Comparison of ENCODE assay signal across 26 cellular contexts in the genomic region with DNA sequence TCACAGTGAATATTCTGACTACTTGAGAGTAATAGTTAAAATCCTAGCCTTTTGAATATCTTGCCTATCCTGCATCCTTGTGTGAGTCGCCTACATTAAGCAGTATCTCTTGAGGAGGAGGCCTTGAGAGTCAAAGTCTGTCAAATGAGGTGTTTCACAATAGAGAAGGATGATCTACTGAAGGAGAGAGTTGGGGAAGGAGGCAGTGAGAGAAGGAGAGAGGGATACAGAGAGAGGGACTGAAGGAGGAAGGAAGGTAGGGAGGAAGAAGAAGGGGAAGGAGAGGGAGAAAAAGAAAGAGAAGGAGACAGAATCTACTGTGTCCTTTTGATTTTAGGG.
"Had no signal": no experiment of that assay in that cellular context is flagged by ENCODE, and none has a peak within 500 bp of the region (broad histone marks: within the 10 kb centered on the region; RNA-seq: fewer than 3 reads in every experiment).

No MANE protein-coding gene starts in this region.

- ATAC-seq: activated CD4-positive, alpha-beta T cell treated with anti-CD3 and anti-CD28 coated beads for 36 hours; activated CD8-positive, alpha-beta memory T cell treated with anti-CD3 and anti-CD28 coated beads, Interleukin-2, amount 10 ng/mL, durations not matched to agents 7 days and 5 days; activated CD8-positive, alpha-beta T cell treated with anti-CD3 and anti-CD28 coated beads, Interleukin-2, amount 10 ng/mL, durations not matched to agents 7 days and 5 days; foreskin keratinocyte; naive thymus-derived CD4-positive, alpha-beta T cell; T-cell had no signal

- H3K27ac ChIP-seq: foreskin keratinocyte, heart left ventricle, left ventricle myocardium inferior, right atrium auricular region, testis, uterus had no signal

- H3K9me3 ChIP-seq: heart left ventricle, left ventricle myocardium inferior, right atrium auricular region, testis, uterus had no signal

- H3K4me1 ChIP-seq: foreskin keratinocyte, testis had no signal

- H3K27me3 ChIP-seq: foreskin keratinocyte, heart left ventricle, right atrium auricular region, testis, uterus had no signal

- H3K4me3 Mint-ChIP-seq: activated CD4-positive, alpha-beta T cell treated with anti-CD3 and anti-CD28 coated beads for 36 hours; activated CD8-positive, alpha-beta memory T cell treated with anti-CD3 and anti-CD28 coated beads, Interleukin-2, amount 10 ng/mL, durations not matched to agents 7 days and 5 days; activated CD8-positive, alpha-beta T cell treated with anti-CD3 and anti-CD28 coated beads, Interleukin-2, amount 10 ng/mL, durations not matched to agents 7 days and 5 days; activated naive CD4-positive, alpha-beta T cell treated with anti-CD3 and anti-CD28 coated beads, Interleukin-2, amount 50 U/mL, for 24 hours; central memory CD8-positive, alpha-beta T cell; naive thymus-derived CD4-positive, alpha-beta T cell; neural crest cell; T-cell had no signal

- H3K4me1 Mint-ChIP-seq: activated CD4-positive, alpha-beta T cell treated with anti-CD3 and anti-CD28 coated beads for 36 hours; activated CD8-positive, alpha-beta memory T cell treated with anti-CD3 and anti-CD28 coated beads, Interleukin-2, amount 10 ng/mL, durations not matched to agents 7 days and 5 days; activated naive CD4-positive, alpha-beta T cell treated with anti-CD3 and anti-CD28 coated beads, Interleukin-2, amount 50 U/mL, for 24 hours; central memory CD8-positive, alpha-beta T cell; neural crest cell; T-cell had no signal

- DNase-seq: activated CD4-positive, alpha-beta T cell treated with anti-CD3 and anti-CD28 coated beads for 36 hours; activated CD4-positive, CD25-positive, alpha-beta regulatory T cell; activated CD8-positive, alpha-beta memory T cell treated with anti-CD3 and anti-CD28 coated beads, Interleukin-2, amount 10 ng/mL, durations not matched to agents 7 days and 5 days; activated CD8-positive, alpha-beta T cell treated with anti-CD3 and anti-CD28 coated beads, Interleukin-2, amount 10 ng/mL, durations not matched to agents 7 days and 5 days; activated T-cell treated with anti-CD3 and anti-CD28 coated beads, Interleukin-2, amount 50 U/mL, for 48 hours; anterior cingulate cortex; effector CD8-positive, alpha-beta T cell; erythroblast; foreskin keratinocyte; heart left ventricle; hypothalamus; left ventricle myocardium inferior; naive thymus-derived CD4-positive, alpha-beta T cell; nucleus accumbens; stimulated activated CD4-positive, alpha-beta T cell treated with anti-CD3 and anti-CD28 coated beads, Interleukin-15, amount 100 ng/mL, for 24 hours; stimulated activated naive CD4-positive, alpha-beta T cell; T-cell; testis; trophoblast cell; uterus had no signal

- H3K27me3 Mint-ChIP-seq: activated CD4-positive, alpha-beta T cell treated with anti-CD3 and anti-CD28 coated beads for 36 hours; activated CD8-positive, alpha-beta memory T cell treated with anti-CD3 and anti-CD28 coated beads, Interleukin-2, amount 10 ng/mL, durations not matched to agents 7 days and 5 days; activated naive CD4-positive, alpha-beta T cell treated with anti-CD3 and anti-CD28 coated beads, Interleukin-2, amount 50 U/mL, for 24 hours; central memory CD8-positive, alpha-beta T cell; naive thymus-derived CD4-positive, alpha-beta T cell; T-cell had no signal

- H3K27ac Mint-ChIP-seq: activated CD4-positive, alpha-beta T cell treated with anti-CD3 and anti-CD28 coated beads for 36 hours; activated CD8-positive, alpha-beta memory T cell treated with anti-CD3 and anti-CD28 coated beads, Interleukin-2, amount 10 ng/mL, durations not matched to agents 7 days and 5 days; activated CD8-positive, alpha-beta T cell treated with anti-CD3 and anti-CD28 coated beads, Interleukin-2, amount 10 ng/mL, durations not matched to agents 7 days and 5 days; activated naive CD4-positive, alpha-beta T cell treated with anti-CD3 and anti-CD28 coated beads, Interleukin-2, amount 50 U/mL, for 24 hours; activated T-helper 2 cell treated with anti-CD3 and anti-CD28 coated beads, Interferon-gamma antibody, Interleukin-2, Interleukin-4, amounts not matched to agents 10 μg/mL and 5 μg/mL and 100 μg/mL, durations not matched to agents 14 hours and 24 hours and 36 hours; naive thymus-derived CD4-positive, alpha-beta T cell; T-cell had no signal

- H3K36me3 ChIP-seq: heart left ventricle, left ventricle myocardium inferior, right atrium auricular region, uterus had no signal

- H3K4me3 ChIP-seq: heart left ventricle, left ventricle myocardium inferior, lung, right atrium auricular region, testis, uterus had no signal

- H3K36me3 Mint-ChIP-seq: activated CD8-positive, alpha-beta memory T cell treated with anti-CD3 and anti-CD28 coated beads, Interleukin-2, amount 10 ng/mL, durations not matched to agents 7 days and 5 days had no signal

- H3K9me3 Mint-ChIP-seq: activated T-helper 2 cell treated with anti-CD3 and anti-CD28 coated beads, Interferon-gamma antibody, Interleukin-2, Interleukin-4, amounts not matched to agents 10 μg/mL and 5 μg/mL and 100 μg/mL, durations not matched to agents 14 hours and 24 hours and 36 hours; central memory CD8-positive, alpha-beta T cell; neural crest cell had no signal
